12 cellular contexts compared by ENCODE assay signal in genomic region chr4:168152837-168153500, GRCh38.
A peak's percentile ranks its signal among the peaks of the same experiment; 100 is the strongest.
DNase-seq lines count a peak whose midpoint lies in the region; ATAC-seq, FAIRE-seq and TF ChIP-seq lines count a peak whose summit lies in the region.
"Had no signal": no experiment of that assay in that cellular context is flagged by ENCODE, and none has a peak within 500 bp of the region (broad histone marks: within the 10 kb centered on the region; RNA-seq: fewer than 3 reads in every experiment).

No MANE protein-coding gene starts in this region.

- ATAC-seq in HG03354 (IDR thresholded peaks at IDR 0.05; ENCODE audit: poor library complexity, severe bottlenecking, unreplicated experiment): peak; percentile 38
- no peak for ATAC-seq in effector memory CD8-positive, alpha-beta T cell (replicated peaks)
- ATAC-seq in HG03442 (IDR thresholded peaks at IDR 0.05; ENCODE audit: unreplicated experiment): no peak

- CTCF ChIA-PET in activated naive CD4-positive, alpha-beta T cell treated with anti-CD3 and anti-CD28 coated beads for 36 hours (lab: Charles Lee): interaction anchor here (0.6 to 1.9 kb wide), 18 partner anchors 9 to 1707 kb away, joined by 3 to 8 read pairs (median 4); no protein-coding TSS in a partner anchor

- no peak for FAIRE-seq in H54 (lab: Jason Lieb, UNC)

- H3K9me3 Mint-ChIP-seq in activated naive CD4-positive, alpha-beta T cell treated with anti-CD3 and anti-CD28 coated beads, Interleukin-2, amount 50 U/mL, for 24 hours: no peaks in the 10 kb centered on the region
- H3K9me3 Mint-ChIP-seq in activated naive CD4-positive, alpha-beta T cell treated with anti-CD3 and anti-CD28 coated beads for 36 hours: no peaks in the 10 kb centered on the region
- H3K9me3 Mint-ChIP-seq in effector memory CD8-positive, alpha-beta T cell: no peaks in the 10 kb centered on the region
- H3K9me3 Mint-ChIP-seq: endodermal cell; T-helper 2 cell treated with Interferon-gamma antibody and Interleukin-4, amounts not matched to agents 5 μg/mL and 100 μg/mL, for 36 hours had no signal

- H3K14ac ChIP-seq in trophoblast cell (ENCODE audit: low read length): no peak overlapping the region

- H4K12ac ChIP-seq in trophoblast cell (ENCODE audit: low read depth, low read length): no peak overlapping the region

- intact Hi-C loops in activated naive CD4-positive, alpha-beta T cell treated with anti-CD3 and anti-CD28 coated beads for 36 hours (cut with micrococcal nuclease): no loop called here

- no peak overlapping the region for H2BK5ac ChIP-seq in trophoblast cell (ENCODE audit: low read depth, low read length, poor library complexity)
- no peak overlapping the region for H2BK5ac ChIP-seq in mesendoderm (ENCODE audit: low read length)

- H3K79me2 ChIP-seq in trophoblast cell (ENCODE audit: control insufficient read depth, insufficient read depth, low read length, poor library complexity) (no peaks in the 10 kb centered on the region), mesendoderm (ENCODE audit: control insufficient read depth, insufficient read depth, low read length) (no peaks in the 10 kb centered on the region)

- H3K23ac ChIP-seq in trophoblast cell (ENCODE audit: low read length) (no peak overlapping the region), mesendoderm (ENCODE audit: low read length) (no peak overlapping the region)

- H2BK120ac ChIP-seq in trophoblast cell (ENCODE audit: insufficient read depth, low read length, poor library complexity) (no peak overlapping the region), mesendoderm (ENCODE audit: low read depth, low read length) (no peak overlapping the region)

- no peak overlapping the region for H3K9ac ChIP-seq in trophoblast cell (ENCODE audit: low read length)
- no peak overlapping the region for H3K9ac ChIP-seq in mesendoderm (ENCODE audit: low read length)

- H2AK5ac ChIP-seq in trophoblast cell (ENCODE audit: low read length) (no peak overlapping the region), mesendoderm (ENCODE audit: low read length) (no peak overlapping the region)

- peaks cover 1% of the 10 kb centered on the region for H3K27me3 Mint-ChIP-seq in activated naive CD4-positive, alpha-beta T cell treated with anti-CD3 and anti-CD28 coated beads, Interleukin-2, amount 50 U/mL, for 24 hours
- H3K27me3 Mint-ChIP-seq in activated naive CD4-positive, alpha-beta T cell treated with anti-CD3 and anti-CD28 coated beads for 36 hours (ENCODE audit: low read depth): no peaks in the 10 kb centered on the region
- H3K27me3 Mint-ChIP-seq in effector memory CD8-positive, alpha-beta T cell: peaks cover 5 to 10% of the 10 kb centered on the region in 2 donors

- no peak overlapping the region for H3K27ac Mint-ChIP-seq in activated naive CD4-positive, alpha-beta T cell treated with anti-CD3 and anti-CD28 coated beads, Interleukin-2, amount 50 U/mL, for 24 hours
- H3K27ac Mint-ChIP-seq in activated naive CD4-positive, alpha-beta T cell treated with anti-CD3 and anti-CD28 coated beads for 36 hours: no peak overlapping the region
- peak overlapping the region in 1 of 2 donors; percentile 21 for H3K27ac Mint-ChIP-seq in effector memory CD8-positive, alpha-beta T cell
- H3K27ac Mint-ChIP-seq: endodermal cell; T-helper 2 cell treated with Interferon-gamma antibody and Interleukin-4, amounts not matched to agents 5 μg/mL and 100 μg/mL, for 36 hours had no signal

- no peak overlapping the region for H4K91ac ChIP-seq in trophoblast cell (ENCODE audit: low read depth, low read length)

- no peak overlapping the region for H4K5ac ChIP-seq in mesendoderm (ENCODE audit: low read length)

- H3K4ac ChIP-seq in trophoblast cell (ENCODE audit: low read depth, low read length) (no peak overlapping the region), mesendoderm (ENCODE audit: low read depth, low read length) (no peak overlapping the region)

- no peak overlapping the region for H3K27ac ChIP-seq in trophoblast cell (ENCODE audit: low read depth, low read length)
- no peak overlapping the region for H3K27ac ChIP-seq in mesendoderm (ENCODE audit: low read depth, low read length)
- H3K27ac ChIP-seq: transverse colon had no signal

- no peak overlapping the region for H4K8ac ChIP-seq in trophoblast cell (ENCODE audit: low read depth, low read length)
- no peak overlapping the region for H4K8ac ChIP-seq in mesendoderm (ENCODE audit: low read depth, low read length)

- H3K4me3 Mint-ChIP-seq in activated naive CD4-positive, alpha-beta T cell treated with anti-CD3 and anti-CD28 coated beads, Interleukin-2, amount 50 U/mL, for 24 hours: peak overlapping the region; percentile 73
- no peak overlapping the region for H3K4me3 Mint-ChIP-seq in activated naive CD4-positive, alpha-beta T cell treated with anti-CD3 and anti-CD28 coated beads for 36 hours
- peak overlapping the region; percentile 51 to 63 for H3K4me3 Mint-ChIP-seq in effector memory CD8-positive, alpha-beta T cell
- H3K4me3 Mint-ChIP-seq: endodermal cell; T-helper 2 cell treated with Interferon-gamma antibody and Interleukin-4, amounts not matched to agents 5 μg/mL and 100 μg/mL, for 36 hours had no signal

- no peak overlapping the region for H2BK15ac ChIP-seq in mesendoderm (replicated peaks; ENCODE audit: low read depth)

- H3K27me3 ChIP-seq in trophoblast cell (ENCODE audit: insufficient read depth, low read length): no peaks in the 10 kb centered on the region
- no peaks in the 10 kb centered on the region for H3K27me3 ChIP-seq in mesendoderm (ENCODE audit: insufficient read depth, low read length, poor library complexity)
- H3K27me3 ChIP-seq: transverse colon had no signal

- DNase-seq in activated naive CD4-positive, alpha-beta T cell treated with anti-CD3 and anti-CD28 coated beads for 36 hours: no peak
- DNase-seq in effector memory CD8-positive, alpha-beta T cell: no peak
- DNase-seq in trophoblast cell (no peak), mesendoderm (no peak), H54 (ENCODE audit: insufficient read length, low spot score) (no peak)

- TF ChIP-seq POLR2A in H54 (IDR thresholded peaks at IDR 0.05; ENCODE audit: low read depth, low read length): no peak

- H2BK12ac ChIP-seq in trophoblast cell (ENCODE audit: low read length): peak overlapping the region; percentile 40

- H3K4me2 ChIP-seq in trophoblast cell (ENCODE audit: low read length): no peak overlapping the region
- no peak overlapping the region for H3K4me2 ChIP-seq in mesendoderm (ENCODE audit: low read length)

- no peaks in the 10 kb centered on the region for H3K36me3 Mint-ChIP-seq in activated naive CD4-positive, alpha-beta T cell treated with anti-CD3 and anti-CD28 coated beads, Interleukin-2, amount 50 U/mL, for 24 hours
- no peaks in the 10 kb centered on the region for H3K36me3 Mint-ChIP-seq in activated naive CD4-positive, alpha-beta T cell treated with anti-CD3 and anti-CD28 coated beads for 36 hours (ENCODE audit: low read depth)
- H3K36me3 Mint-ChIP-seq in effector memory CD8-positive, alpha-beta T cell (ENCODE audit: insufficient read depth): no peaks in the 10 kb centered on the region

- no peaks in the 10 kb centered on the region for H3K4me1 ChIP-seq in trophoblast cell (ENCODE audit: control insufficient read depth in 1 of 2, insufficient read depth in 2 of 2, low read length in 2 of 2)
- no peaks in the 10 kb centered on the region for H3K4me1 ChIP-seq in mesendoderm (ENCODE audit: control insufficient read depth, low read depth, low read length)
- H3K4me1 ChIP-seq: transverse colon had no signal

- no peaks in the 10 kb centered on the region for H3K79me1 ChIP-seq in trophoblast cell (ENCODE audit: low read length)
- H3K79me1 ChIP-seq in mesendoderm (ENCODE audit: low read length): no peaks in the 10 kb centered on the region

- H3K36me3 ChIP-seq in trophoblast cell (ENCODE audit: control insufficient read depth in 1 of 2, insufficient read depth in 2 of 2, low read length in 2 of 2) (no peaks in the 10 kb centered on the region), mesendoderm (ENCODE audit: control insufficient read depth, insufficient read depth, low read length) (no peaks in the 10 kb centered on the region)
- H3K36me3 ChIP-seq: transverse colon had no signal

- H3K18ac ChIP-seq in trophoblast cell (ENCODE audit: low read length): no peak overlapping the region
- no peak overlapping the region for H3K18ac ChIP-seq in mesendoderm (ENCODE audit: low read length)

- H2AFZ ChIP-seq in trophoblast cell (ENCODE audit: insufficient read depth, low read length, poor library complexity): no peak overlapping the region

- H3K9me3 ChIP-seq in trophoblast cell (ENCODE audit: insufficient read depth, low read depth, low read length): no peaks in the 10 kb centered on the region
- H3K9me3 ChIP-seq: mucosa of descending colon, transverse colon had no signal

- H3K4me3 ChIP-seq in trophoblast cell (ENCODE audit: low read depth, low read length): no peak overlapping the region
- H3K4me3 ChIP-seq in mesendoderm (ENCODE audit: low read length): no peak overlapping the region
- H3K4me3 ChIP-seq: mucosa of descending colon had no signal

- no peak overlapping the region for H3K56ac ChIP-seq in mesendoderm (ENCODE audit: low read length)

- peaks cover 8% of the 10 kb centered on the region for H3K4me1 Mint-ChIP-seq in activated naive CD4-positive, alpha-beta T cell treated with anti-CD3 and anti-CD28 coated beads, Interleukin-2, amount 50 U/mL, for 24 hours
- peaks cover 5% of the 10 kb centered on the region for H3K4me1 Mint-ChIP-seq in activated naive CD4-positive, alpha-beta T cell treated with anti-CD3 and anti-CD28 coated beads for 36 hours (ENCODE audit: low read depth)
- peaks cover 6 to 7% of the 10 kb centered on the region in 2 donors for H3K4me1 Mint-ChIP-seq in effector memory CD8-positive, alpha-beta T cell (ENCODE audit: low read depth in 2 of 2)

- WGBS in trophoblast cell (ENCODE audit: extremely low coverage, insufficient coverage, insufficient read length): no CpG with 5 or more reads among the region's 8 CpGs
- no CpG with 5 or more reads among the region's 8 CpGs for WGBS in mesendoderm (ENCODE audit: extremely low coverage, insufficient coverage, low lambda C conversion rate)
